Comparison of ENCODE assay signal across 1 cellular context in genomic region chr7:118185163-118185860, GRCh38.
TF ChIP-seq lines count a peak whose summit lies in the region.

No MANE protein-coding gene starts in this region.

TF ChIP-seq in HepG2, 621 proteins besides CTCF, POLR2A, EP300 and RAD21:
- TF ChIP-seq, protein P1, sequence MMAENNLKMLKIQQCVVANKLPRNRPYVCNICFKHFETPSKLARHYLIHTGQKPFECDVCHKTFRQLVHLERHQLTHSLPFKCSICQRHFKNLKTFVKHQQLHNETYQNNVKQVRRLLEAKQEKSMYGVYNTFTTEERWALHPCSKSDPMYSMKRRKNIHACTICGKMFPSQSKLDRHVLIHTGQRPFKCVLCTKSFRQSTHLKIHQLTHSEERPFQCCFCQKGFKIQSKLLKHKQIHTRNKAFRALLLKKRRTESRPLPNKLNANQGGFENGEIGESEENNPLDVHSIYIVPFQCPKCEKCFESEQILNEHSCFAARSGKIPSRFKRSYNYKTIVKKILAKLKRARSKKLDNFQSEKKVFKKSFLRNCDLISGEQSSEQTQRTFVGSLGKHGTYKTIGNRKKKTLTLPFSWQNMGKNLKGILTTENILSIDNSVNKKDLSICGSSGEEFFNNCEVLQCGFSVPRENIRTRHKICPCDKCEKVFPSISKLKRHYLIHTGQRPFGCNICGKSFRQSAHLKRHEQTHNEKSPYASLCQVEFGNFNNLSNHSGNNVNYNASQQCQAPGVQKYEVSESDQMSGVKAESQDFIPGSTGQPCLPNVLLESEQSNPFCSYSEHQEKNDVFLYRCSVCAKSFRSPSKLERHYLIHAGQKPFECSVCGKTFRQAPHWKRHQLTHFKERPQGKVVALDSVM (CRISPR knock-in tag; IDR thresholded peaks at IDR 0.05), result peak; percentile 38; the same call in 1 of the 2 replicates
- TF ChIP-seq ZNF121 (CRISPR knock-in tag; IDR thresholded peaks at IDR 0.05) (peak; percentile 94), RORA (CRISPR knock-in tag; IDR thresholded peaks at IDR 0.05) (no peak), HNF4A (CRISPR knock-in tag; IDR thresholded peaks at IDR 0.05) (0 out of 2 replicates have a peak, but pooled peaks have one; percentile 13), DNMT1 (CRISPR knock-in tag; IDR thresholded peaks at IDR 0.05) (no peak), RELA (CRISPR knock-in tag; IDR thresholded peaks at IDR 0.05) (no peak)
